Comparison of ENCODE assay signal across 8 cellular contexts in the genomic region with DNA sequence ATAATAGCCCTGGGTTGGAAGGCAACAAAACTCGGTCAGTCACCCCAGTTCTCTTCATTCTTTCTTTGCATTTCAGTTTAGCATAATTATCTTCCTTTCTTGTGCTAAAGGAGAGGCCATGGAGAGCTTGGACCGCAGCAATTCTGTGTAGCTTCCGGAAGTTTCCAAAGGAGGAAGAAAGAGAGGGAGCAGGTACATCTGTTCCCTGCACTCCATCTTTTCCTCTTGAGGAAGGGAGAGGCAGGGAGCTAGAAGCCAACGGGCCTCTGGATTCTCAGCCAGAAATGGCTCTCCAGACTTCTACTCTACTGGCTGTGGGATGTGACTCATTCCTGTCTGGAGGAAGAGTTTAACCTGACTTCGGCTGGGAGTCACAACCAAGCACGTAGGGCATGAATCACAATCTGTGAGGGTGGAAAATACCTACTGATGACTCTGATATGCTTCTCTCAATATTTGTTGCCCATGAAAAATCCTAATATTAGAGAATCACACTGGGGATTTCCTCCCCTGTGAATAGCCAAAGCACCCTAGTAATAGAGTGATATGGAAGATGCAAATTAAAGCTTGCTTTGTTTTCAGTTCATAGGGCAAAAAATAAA. TPM values are rescaled to one million over a fixed set of nuclear protein-coding genes. Genes with fewer than 3 reads are reported as not detected.
DNase-seq lines count a peak whose midpoint lies in the region; ATAC-seq and TF ChIP-seq lines count a peak whose summit lies in the region.

No MANE protein-coding gene starts in this region.

- WGBS in adrenal gland, 4 donors, result 43 to 48% (median 46%) methylated on average over 5 to 6 of the region's 6 CpGs

- intact Hi-C loops in adrenal gland (cut with DNase I), result no loop called here
- intact Hi-C loops in activated T-helper 1 cell treated with anti-CD3 and anti-CD28 coated beads, Interleukin-12 subunit alpha, Interleukin-12 subunit beta, Interleukin-2, Interleukin-4 antibody, amounts not matched to agents 30 ng/mL and 10 ng/mL and 1 ng/mL, durations not matched to agents 14 hours and 24 hours and 36 hours (cut with micrococcal nuclease), result loop anchor here (1.0 kb wide), 1 partner anchor 18 kb away; no protein-coding TSS in a partner anchor

- peaks cover 7% of the 10 kb centered on the region for H3K9me3 Mint-ChIP-seq in activated T-helper 1 cell treated with anti-CD3 and anti-CD28 coated beads, Interleukin-12 subunit alpha, Interleukin-12 subunit beta, Interleukin-2, Interleukin-4 antibody, amounts not matched to agents 30 ng/mL and 10 ng/mL and 1 ng/mL, durations not matched to agents 14 hours and 24 hours and 36 hours

- no peak overlapping the region for H3K4me3 ChIP-seq in adrenal gland

- ATAC-seq in HG03575 (IDR thresholded peaks at IDR 0.05; ENCODE audit: extremely low read depth, insufficient number of reproducible peaks, low FRiP score, unreplicated experiment), result peak; percentile 37

- TF ChIP-seq POLR2A in adrenal gland (IDR thresholded peaks at IDR 0.05), result peak in 1 of 2 donors; percentile 59

- H3K27me3 Mint-ChIP-seq in activated T-helper 1 cell treated with anti-CD3 and anti-CD28 coated beads, Interleukin-12 subunit alpha, Interleukin-12 subunit beta, Interleukin-2, Interleukin-4 antibody, amounts not matched to agents 30 ng/mL and 10 ng/mL and 1 ng/mL, durations not matched to agents 14 hours and 24 hours and 36 hours (ENCODE audit: insufficient read depth), result no peaks in the 10 kb centered on the region

- H3K36me3 ChIP-seq in adrenal gland (replicated peaks in 1 of 2), result no peaks in the 10 kb centered on the region

- peak; percentile 44 for DNase-seq in activated naive CD4-positive, alpha-beta T cell treated with Interleukin-2 at 50 U/mL for 16 hours
- DNase-seq in activated naive CD4-positive, alpha-beta T cell (lab: John Stamatoyannopoulos, UW), result no peak
- peak; percentile 69 to 87 (median 84) for DNase-seq in adrenal gland
- DNase-seq in iPS DF 4.7 (ENCODE audit: extremely low read depth, low spot score), result peak; percentile 69
- DNase-seq in stimulated activated CD4-positive, alpha-beta T cell treated with anti-CD3 and anti-CD28 coated beads, Interleukin-4, amount 100 ng/mL, for 1 hour, result peak; percentile 29
- DNase-seq in effector CD4-positive, alpha-beta T cell, result no peak
- DNase-seq in activated T-helper 1 cell treated with anti-CD3 and anti-CD28 coated beads, Interleukin-12 subunit alpha, Interleukin-12 subunit beta, Interleukin-2, Interleukin-4 antibody, amounts not matched to agents 30 ng/mL and 10 ng/mL and 1 ng/mL, durations not matched to agents 14 hours and 24 hours and 36 hours (ENCODE audit: low spot score), result no peak

- H3K36me3 Mint-ChIP-seq in activated T-helper 1 cell treated with anti-CD3 and anti-CD28 coated beads, Interleukin-12 subunit alpha, Interleukin-12 subunit beta, Interleukin-2, Interleukin-4 antibody, amounts not matched to agents 30 ng/mL and 10 ng/mL and 1 ng/mL, durations not matched to agents 14 hours and 24 hours and 36 hours (ENCODE audit: low read depth), result peaks cover 6% of the 10 kb centered on the region

- no peak overlapping the region for H3K4me3 Mint-ChIP-seq in activated T-helper 1 cell treated with anti-CD3 and anti-CD28 coated beads, Interleukin-12 subunit alpha, Interleukin-12 subunit beta, Interleukin-2, Interleukin-4 antibody, amounts not matched to agents 30 ng/mL and 10 ng/mL and 1 ng/mL, durations not matched to agents 14 hours and 24 hours and 36 hours

- no peak overlapping the region for H3K27ac Mint-ChIP-seq in activated T-helper 1 cell treated with anti-CD3 and anti-CD28 coated beads, Interleukin-12 subunit alpha, Interleukin-12 subunit beta, Interleukin-2, Interleukin-4 antibody, amounts not matched to agents 30 ng/mL and 10 ng/mL and 1 ng/mL, durations not matched to agents 14 hours and 24 hours and 36 hours

- TF ChIP-seq CTCF in adrenal gland (IDR thresholded peaks at IDR 0.05), result no peak

- no peaks in the 10 kb centered on the region for H3K27me3 ChIP-seq in adrenal gland

- H3K4me1 ChIP-seq in adrenal gland (replicated peaks in 1 of 2), result peaks cover 46 to 55% of the 10 kb centered on the region in 2 donors

- no peaks in the 10 kb centered on the region for H3K9me3 ChIP-seq in adrenal gland (replicated peaks in 1 of 3)

- H3K27ac ChIP-seq in adrenal gland, result peak overlapping the region; percentile 73 to 93 (median 83)

- H3K4me1 Mint-ChIP-seq in activated T-helper 1 cell treated with anti-CD3 and anti-CD28 coated beads, Interleukin-12 subunit alpha, Interleukin-12 subunit beta, Interleukin-2, Interleukin-4 antibody, amounts not matched to agents 30 ng/mL and 10 ng/mL and 1 ng/mL, durations not matched to agents 14 hours and 24 hours and 36 hours (ENCODE audit: low read depth), result peaks cover 52% of the 10 kb centered on the region

RNA-seq across cellular contexts. Expression of gene ANO6, which starts 17.0 kb away (rescaled TPM):
- 10 to 100 TPM; 51.3 to 92.3 (median 67.5) TPM for total RNA-seq in adrenal gland
- polyA plus RNA-seq in adrenal gland, result 10 to 100 TPM in 1 of 3 donors, 1 to 10 TPM in 2; 7.5 to 37.0 (median 7.5) TPM
- 21.7 and 22.1 TPM in 2 replicates for total RNA-seq in activated T-helper 1 cell treated with anti-CD3 and anti-CD28 coated beads, Interleukin-12 subunit alpha, Interleukin-12 subunit beta, Interleukin-2, Interleukin-4 antibody, amounts not matched to agents 30 ng/mL and 10 ng/mL and 1 ng/mL, durations not matched to agents 14 hours and 24 hours and 36 hours

Comparison
In these comparisons a context has a peak if more than half of its experiments do, and no peak if none do; other contexts are left out.
1. DNase-seq: peak in activated naive CD4-positive, alpha-beta T cell treated with Interleukin-2 at 50 U/mL for 16 hours (single experiment), adrenal gland (7 of 7), iPS DF 4.7 (single experiment) and stimulated activated CD4-positive, alpha-beta T cell treated with anti-CD3 and anti-CD28 coated beads, Interleukin-4, amount 100 ng/mL, for 1 hour (single experiment); none in activated naive CD4-positive, alpha-beta T cell (0 of 4), effector CD4-positive, alpha-beta T cell (single experiment) and activated T-helper 1 cell treated with anti-CD3 and anti-CD28 coated beads, Interleukin-12 subunit alpha, Interleukin-12 subunit beta, Interleukin-2, Interleukin-4 antibody, amounts not matched to agents 30 ng/mL and 10 ng/mL and 1 ng/mL, durations not matched to agents 14 hours and 24 hours and 36 hours (single experiment).